In genomic region chr7:66557214-66558200, GRCh38 we compare ENCODE assay signal across 8 cellular contexts.
DNase-seq lines count a peak whose midpoint lies in the region; ATAC-seq and FAIRE-seq lines count a peak whose summit lies in the region.

No MANE protein-coding gene starts in this region.

- intact Hi-C loops in right cardiac atrium (cut with DNase I): loop anchor here in 1 of 4 donors (5.0 kb wide), 1 partner anchor 445 kb away; no protein-coding TSS in a partner anchor
- intact Hi-C loops in sciatic nerve (cut with DNase I): no loop called here

- peak; percentile 64 to 80 for ATAC-seq in right cardiac atrium
- ATAC-seq in sciatic nerve: peak; percentile 80
- no peak for ATAC-seq in GM18502 (IDR thresholded peaks at IDR 0.05; ENCODE audit: poor library complexity, unreplicated experiment)

- no peaks in the 10 kb centered on the region for H3K9me3 ChIP-seq in right cardiac atrium (ENCODE audit: control insufficient read depth, low read length)

- peak; percentile 24 for DNase-seq in NCI-H345 (lab: John Stamatoyannopoulos, UW)
- no peak for DNase-seq in NCI-H345 treated with DMSO at 0.1 percent for 48 hours (lab: John Stamatoyannopoulos, UW; ENCODE audit: unreplicated experiment)
- DNase-seq in HTR-8/SVneo (ENCODE audit: insufficient read length, low spot score): peak; percentile 56
- peak; percentile 42 to 69 (median 56) for DNase-seq in T-helper 1 cell
- DNase-seq in amygdala (lab: John Stamatoyannopoulos, UW): peak in 50 of 56 donors; percentile 11 to 76 (median 38)
- peak; percentile 68 to 90 (median 90) for DNase-seq in right cardiac atrium
- DNase-seq in sciatic nerve (ENCODE audit: low spot score): peak; percentile 89

- H3K27me3 ChIP-seq in right cardiac atrium (ENCODE audit: control insufficient read depth, insufficient read depth): no peaks in the 10 kb centered on the region

- FAIRE-seq in HTR-8/SVneo (lab: Jason Lieb, UNC): no peak

- H3K4me3 ChIP-seq in right cardiac atrium (ENCODE audit: low read length): no peak overlapping the region

- WGBS in right cardiac atrium: 53% methylated on average over 40 of the region's 40 CpGs

- H3K4me1 ChIP-seq in right cardiac atrium (ENCODE audit: control insufficient read depth, insufficient read depth, low read length): no peaks in the 10 kb centered on the region

- no peak overlapping the region for H3K27ac ChIP-seq in right cardiac atrium (ENCODE audit: low read length)
